Comparison of ENCODE assay signal across 18 cellular contexts in the genomic region with DNA sequence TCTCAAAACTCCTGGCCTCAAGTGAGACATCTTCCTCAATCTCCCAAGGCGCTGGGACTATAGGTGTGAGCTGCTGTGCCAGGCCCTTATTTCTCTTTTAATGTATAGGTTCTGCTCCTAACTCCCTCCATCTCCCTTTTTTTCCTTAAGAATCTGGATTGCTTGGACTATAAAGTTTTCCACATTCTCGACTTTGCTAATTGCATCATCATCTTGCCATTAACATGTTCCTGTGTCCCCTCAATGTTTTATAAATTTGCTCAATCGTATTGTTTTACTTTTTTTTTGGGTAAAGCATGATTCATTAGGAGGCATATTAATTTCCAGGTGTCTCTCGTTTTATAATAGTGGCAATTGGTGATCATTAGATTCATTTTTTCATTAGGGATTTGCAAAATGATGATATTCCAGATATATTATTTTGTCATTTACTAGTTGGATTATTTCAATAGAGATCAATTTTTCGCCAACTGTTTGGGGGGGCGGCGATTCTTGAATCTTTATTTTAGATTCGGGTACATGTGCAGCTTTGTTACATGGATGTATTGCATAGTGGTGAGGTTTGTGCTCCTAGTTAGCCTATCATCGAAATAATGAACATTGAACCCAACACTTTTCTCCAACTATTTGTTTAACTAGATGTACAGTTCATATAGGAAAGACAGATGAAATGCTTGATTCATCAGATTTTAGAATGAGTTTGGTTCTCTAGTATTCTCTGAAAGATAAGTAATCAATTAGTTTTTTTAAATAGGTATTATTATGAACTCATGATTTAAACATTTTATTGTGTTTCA.
"Had no signal": no experiment of that assay in that cellular context is flagged by ENCODE, and none has a peak within 500 bp of the region (broad histone marks: within the 10 kb centered on the region; RNA-seq: fewer than 3 reads in every experiment).

No MANE protein-coding gene starts in this region.

- H3K27ac Mint-ChIP-seq: memory B cell, neural progenitor cell had no signal

- H3K4me3 Mint-ChIP-seq: memory B cell, neural progenitor cell had no signal

- H3K9me3 Mint-ChIP-seq: memory B cell, neural progenitor cell had no signal

- H3K27me3 Mint-ChIP-seq: memory B cell had no signal

- DNase-seq: activated CD4-positive, alpha-beta T cell treated with anti-CD3 and anti-CD28 coated beads for 1 hour; activated CD4-positive, alpha-beta T cell treated with anti-CD3 and anti-CD28 coated beads, Interleukin-2, amount 50 U/mL, for 1 hour; activated CD8-positive, alpha-beta memory T cell treated with anti-CD3 and anti-CD28 coated beads for 24 hours; anterior cingulate cortex; body of pancreas; heart left ventricle; islet precursor cell; left cardiac atrium; posterior cingulate gyrus; small intestine; stimulated activated CD4-positive, alpha-beta T cell treated with anti-CD3 and anti-CD28 coated beads, Interleukin-2, amount 100 ng/mL, for 24 hours; stimulated activated naive CD4-positive, alpha-beta T cell; testis; trophoblast cell; WERI-Rb-1 had no signal

- ATAC-seq: body of pancreas, heart left ventricle, left cardiac atrium, sciatic nerve had no signal
